In the genomic region with DNA sequence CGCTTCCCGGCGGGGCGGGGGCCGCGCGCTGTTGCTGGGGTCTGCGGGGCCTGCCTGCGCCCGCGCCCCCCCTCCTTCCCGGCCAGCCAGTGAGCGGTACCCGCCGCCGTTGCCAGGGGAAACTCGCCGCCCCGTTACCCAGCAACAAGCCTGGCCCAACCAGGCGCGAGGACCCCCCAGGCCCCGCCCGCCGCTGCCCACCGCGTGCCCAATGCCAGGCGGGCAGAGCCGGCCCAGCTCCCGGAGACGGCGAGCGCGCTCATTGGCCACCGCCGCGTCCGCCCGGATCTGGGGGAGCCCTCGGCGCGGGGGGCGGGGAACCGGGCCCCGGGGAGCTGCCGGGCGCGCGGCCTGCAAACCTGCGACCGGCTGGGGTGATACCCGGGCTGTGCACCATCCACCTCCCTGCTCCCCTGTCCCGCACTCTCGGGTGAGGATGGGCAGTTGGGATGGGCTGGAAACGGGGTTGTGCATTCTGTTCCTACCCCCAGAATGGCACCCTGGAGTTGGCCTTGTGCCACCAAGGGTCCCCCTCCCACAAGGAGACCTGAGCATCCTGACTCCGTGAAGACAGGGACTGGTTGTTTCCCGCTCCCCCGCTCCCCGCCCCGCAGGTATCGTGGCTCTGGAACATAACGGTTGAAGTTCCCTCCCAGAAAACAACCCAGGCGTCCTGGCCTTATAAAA, we compare ENCODE assay signal across 8 cellular contexts. TPM values are rescaled to one million over a fixed set of nuclear protein-coding genes. Genes with fewer than 3 reads are reported as not detected.
DNase-seq lines count a peak whose midpoint lies in the region; ATAC-seq and TF ChIP-seq lines count a peak whose summit lies in the region.

No MANE protein-coding gene starts in this region.

- no peaks in the 10 kb centered on the region for H4K20me1 ChIP-seq in OCI-LY7 (ENCODE audit: insufficient read depth, low read length)

- WGBS in iPS DF 6.9 (ENCODE audit: insufficient coverage, insufficient read length): no CpG with 5 or more reads among the region's 62 CpGs

- intact Hi-C loops in OCI-LY7 (cut with micrococcal nuclease; ENCODE audit: unreplicated experiment): no loop called here

- CTCF ChIA-PET in OCI-LY7 (lab: Charles Lee; ENCODE audit: unreplicated experiment): no interaction called here

- ATAC-seq in HG02938 (IDR thresholded peaks at IDR 0.05; ENCODE audit: unreplicated experiment) (no peak), HG02759 (IDR thresholded peaks at IDR 0.05; ENCODE audit: unreplicated experiment) (no peak)

- peak overlapping the region; percentile 37 for H3K4me2 ChIP-seq in OCI-LY7 (ENCODE audit: low read length)

- H3K4me1 ChIP-seq in OCI-LY7 (ENCODE audit: insufficient read depth, low read length, poor library complexity, severe bottlenecking) (peaks cover 58% of the 10 kb centered on the region), iPS DF 6.9 (ENCODE audit: control insufficient read depth, insufficient read depth, low read length) (peaks cover 13% of the 10 kb centered on the region)

- POLR2A ChIA-PET in OCI-LY7 (lab: Charles Lee): interaction anchor here (1.3 kb wide), 1 partner anchor 14 kb away, joined by 3 read pairs; no protein-coding TSS in a partner anchor

- no peak for TF ChIP-seq CTCF in OCI-LY7 (conservative IDR thresholded peaks at IDR 0.05; ENCODE audit: low read length)

- H3K36me3 ChIP-seq in OCI-LY7 (ENCODE audit: insufficient read depth, low read length): no peaks in the 10 kb centered on the region
- no peaks in the 10 kb centered on the region for H3K36me3 ChIP-seq in iPS DF 6.9 (ENCODE audit: control insufficient read depth, insufficient read depth, low read length)

- peak; percentile 65 for DNase-seq in NCI-H82 (lab: John Stamatoyannopoulos, UW)
- no peak for DNase-seq in NCI-H82 treated with DMSO at 0.1 percent for 48 hours (lab: John Stamatoyannopoulos, UW; ENCODE audit: unreplicated experiment)
- DNase-seq in OCI-LY7 (ENCODE audit: low spot score): no peak
- DNase-seq in anterior cingulate cortex (lab: John Stamatoyannopoulos, UW): peak; percentile 31 to 96 (median 83)
- DNase-seq in iPS DF 6.9 (ENCODE audit: low read depth, low spot score): no peak
- DNase-seq in stimulated activated CD4-positive, alpha-beta T cell treated with anti-CD3 and anti-CD28 coated beads, Interleukin-15, amount 100 ng/mL, for 24 hours: peak; percentile 61

- H2AFZ ChIP-seq in OCI-LY7 (ENCODE audit: low read length): no peak overlapping the region; the same call in 1 of the 2 replicates

- H3K9me3 ChIP-seq in OCI-LY7 (ENCODE audit: low read length) (no peaks in the 10 kb centered on the region), iPS DF 6.9 (ENCODE audit: control insufficient read depth, insufficient read depth, low read length) (no peaks in the 10 kb centered on the region)

- H3K9me2 ChIP-seq in OCI-LY7 (ENCODE audit: insufficient read depth, low read length): no peaks in the 10 kb centered on the region

- H3K79me2 ChIP-seq in OCI-LY7 (ENCODE audit: insufficient read depth, low read depth, low read length): no peaks in the 10 kb centered on the region

- H3K27ac ChIP-seq in OCI-LY7 (ENCODE audit: low read depth, low read length, poor library complexity, severe bottlenecking) (no peak overlapping the region), iPS DF 6.9 (ENCODE audit: low read length) (no peak overlapping the region)

- peak overlapping the region; percentile 10 for H3K4me3 ChIP-seq in OCI-LY7 (ENCODE audit: low read depth, low read length, poor library complexity, severe bottlenecking)
- H3K4me3 ChIP-seq in iPS DF 6.9 (ENCODE audit: low read length): peak overlapping the region; percentile 31

- BruUV-seq in OCI-LY7 (replicated peaks; lab: Mats Ljungman, UMichigan): no TSS peak

- H3K27me3 ChIP-seq in iPS DF 6.9 (ENCODE audit: control insufficient read depth, insufficient read depth, low read length): no peaks in the 10 kb centered on the region; the same call in 1 of the 2 replicates

RNA-seq across cellular contexts. Expression of gene BBC3, which starts 8.8 kb away (rescaled TPM):
- total RNA-seq in OCI-LY7 (2014; rRNA removed; shearing (Covaris generic)): 6.9 and 8.9 TPM in 2 replicates
- total RNA-seq in OCI-LY7 (2022): 10.5 and 13.2 TPM in 2 replicates

RNA-seq across cellular contexts. Expression of gene CCDC9, which starts 16.6 kb away (rescaled TPM):
- total RNA-seq in OCI-LY7 (2014; rRNA removed; shearing (Covaris generic)): 6.5 and 7.9 TPM in 2 replicates
- 19.3 and 19.7 TPM in 2 replicates for total RNA-seq in OCI-LY7 (2022)

RNA-seq across cellular contexts. Expression of gene INAFM1, which starts 34.9 kb away (rescaled TPM):
- total RNA-seq in OCI-LY7 (2014; rRNA removed; shearing (Covaris generic)): 4.6 and 5.0 TPM in 2 replicates
- total RNA-seq in OCI-LY7 (2022): 7.6 and 10.3 TPM in 2 replicates

Comparison
In these comparisons a context has a peak if more than half of its experiments do, and no peak if none do; other contexts are left out.
1. DNase-seq: peak in NCI-H82 (single experiment), anterior cingulate cortex (58 of 58) and stimulated activated CD4-positive, alpha-beta T cell treated with anti-CD3 and anti-CD28 coated beads, Interleukin-15, amount 100 ng/mL, for 24 hours (single experiment); none in NCI-H82 treated with DMSO at 0.1 percent for 48 hours (single experiment), OCI-LY7 (single experiment) and iPS DF 6.9 (single experiment).